Comparison of ENCODE assay signal across 17 cellular contexts in the genomic region with DNA sequence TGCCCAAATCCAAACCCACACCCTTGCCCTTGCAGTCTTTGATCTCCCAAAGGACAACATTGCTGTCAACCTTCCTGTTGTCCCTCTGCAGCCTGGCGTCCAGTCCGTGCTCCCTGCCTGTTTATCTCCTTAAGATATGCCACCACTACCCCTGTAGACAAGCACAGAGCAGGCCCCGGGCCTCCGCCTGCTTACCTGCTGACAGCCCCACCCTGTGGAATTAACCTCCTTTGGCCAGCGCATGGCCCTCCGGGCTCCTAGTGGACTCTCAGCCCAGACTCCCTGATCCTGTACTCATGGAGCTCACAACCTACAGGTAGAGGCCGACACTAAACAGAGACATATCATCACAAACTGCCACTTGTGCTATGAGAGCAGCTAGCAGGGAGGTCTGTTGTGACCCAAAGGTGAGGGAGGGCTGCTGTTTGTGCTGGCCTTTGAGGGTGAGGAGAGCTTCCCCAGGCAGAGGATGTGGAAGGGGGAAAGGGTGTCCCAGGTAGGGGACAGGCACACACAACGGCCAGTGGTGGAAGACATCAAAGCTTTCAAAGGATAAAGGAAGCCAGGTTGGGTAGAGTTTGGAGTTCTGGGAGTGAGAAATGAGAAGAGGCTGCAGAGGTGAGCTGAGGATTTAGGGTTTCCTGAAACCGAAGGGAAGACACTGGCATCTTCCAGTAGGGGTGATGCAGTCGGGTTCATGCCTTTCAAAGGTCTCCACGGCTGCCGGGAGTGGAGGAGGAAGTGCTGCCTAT.
"Had no signal": no experiment of that assay in that cellular context is flagged by ENCODE, and none has a peak within 500 bp of the region (broad histone marks: within the 10 kb centered on the region; RNA-seq: fewer than 3 reads in every experiment).

No MANE protein-coding gene starts in this region.

- H3K9me3 ChIP-seq: body of pancreas, gastroesophageal sphincter, thyroid gland had no signal

- H3K27ac ChIP-seq: body of pancreas, dorsolateral prefrontal cortex, gastroesophageal sphincter, SK-N-MC, thyroid gland had no signal

- H3K9me3 Mint-ChIP-seq: activated T-helper 1 cell treated with anti-CD3 and anti-CD28 coated beads, Interleukin-12 subunit alpha, Interleukin-12 subunit beta, Interleukin-2, Interleukin-4 antibody, amounts not matched to agents 30 ng/mL and 10 ng/mL and 1 ng/mL, durations not matched to agents 14 hours and 24 hours and 36 hours had no signal

- H3K27me3 ChIP-seq: body of pancreas, dorsolateral prefrontal cortex, gastroesophageal sphincter, thyroid gland had no signal

- ATAC-seq: body of pancreas; gastroesophageal sphincter; naive thymus-derived CD8-positive, alpha-beta T cell had no signal

- H3K27ac Mint-ChIP-seq: activated CD4-positive, alpha-beta T cell treated with anti-CD3 and anti-CD28 coated beads, Interleukin-2, amount 10 ng/mL, durations not matched to agents 24 days and 14 days; activated naive CD8-positive, alpha-beta T cell treated with anti-CD3 and anti-CD28 coated beads, Interleukin-2, amount 10 ng/mL, durations not matched to agents 7 days and 5 days; activated T-helper 1 cell treated with anti-CD3 and anti-CD28 coated beads, Interleukin-12 subunit alpha, Interleukin-12 subunit beta, Interleukin-2, Interleukin-4 antibody, amounts not matched to agents 30 ng/mL and 10 ng/mL and 1 ng/mL, durations not matched to agents 14 hours and 24 hours and 36 hours had no signal

- DNase-seq: activated CD4-positive, alpha-beta T cell treated with anti-CD3 and anti-CD28 coated beads, Interleukin-2, amount 10 ng/mL, durations not matched to agents 24 days and 14 days; activated naive CD4-positive, alpha-beta T cell; activated naive CD8-positive, alpha-beta T cell treated with anti-CD3 and anti-CD28 coated beads, Interleukin-2, amount 10 ng/mL, durations not matched to agents 7 days and 5 days; activated T-cell treated with anti-CD3 and anti-CD28 coated beads for 4 hours; body of pancreas; caudate nucleus; dorsolateral prefrontal cortex; erythroblast; naive thymus-derived CD8-positive, alpha-beta T cell; posterior cingulate gyrus; retina; stimulated activated naive CD4-positive, alpha-beta T cell; T1000; thyroid gland had no signal

- H3K4me1 ChIP-seq: body of pancreas, gastroesophageal sphincter had no signal

- H3K4me3 Mint-ChIP-seq: activated CD4-positive, alpha-beta T cell treated with anti-CD3 and anti-CD28 coated beads, Interleukin-2, amount 10 ng/mL, durations not matched to agents 24 days and 14 days; activated naive CD8-positive, alpha-beta T cell treated with anti-CD3 and anti-CD28 coated beads, Interleukin-2, amount 10 ng/mL, durations not matched to agents 7 days and 5 days; activated T-helper 1 cell treated with anti-CD3 and anti-CD28 coated beads, Interleukin-12 subunit alpha, Interleukin-12 subunit beta, Interleukin-2, Interleukin-4 antibody, amounts not matched to agents 30 ng/mL and 10 ng/mL and 1 ng/mL, durations not matched to agents 14 hours and 24 hours and 36 hours; naive thymus-derived CD8-positive, alpha-beta T cell had no signal

- H3K36me3 ChIP-seq: gastroesophageal sphincter, thyroid gland had no signal

- H3K4me3 ChIP-seq: body of pancreas, dorsolateral prefrontal cortex, gastroesophageal sphincter, SK-N-MC, thyroid gland had no signal

- H3K36me3 Mint-ChIP-seq: naive thymus-derived CD8-positive, alpha-beta T cell had no signal
